Comparison of ENCODE assay signal across 8 cellular contexts in genomic region chr16:72561-73537, GRCh38. TPM values are rescaled to one million over a fixed set of nuclear protein-coding genes. Genes with fewer than 3 reads are reported as not detected.
DNase-seq lines count a peak whose midpoint lies in the region; ATAC-seq and TF ChIP-seq lines count a peak whose summit lies in the region.

A gene with protein sequence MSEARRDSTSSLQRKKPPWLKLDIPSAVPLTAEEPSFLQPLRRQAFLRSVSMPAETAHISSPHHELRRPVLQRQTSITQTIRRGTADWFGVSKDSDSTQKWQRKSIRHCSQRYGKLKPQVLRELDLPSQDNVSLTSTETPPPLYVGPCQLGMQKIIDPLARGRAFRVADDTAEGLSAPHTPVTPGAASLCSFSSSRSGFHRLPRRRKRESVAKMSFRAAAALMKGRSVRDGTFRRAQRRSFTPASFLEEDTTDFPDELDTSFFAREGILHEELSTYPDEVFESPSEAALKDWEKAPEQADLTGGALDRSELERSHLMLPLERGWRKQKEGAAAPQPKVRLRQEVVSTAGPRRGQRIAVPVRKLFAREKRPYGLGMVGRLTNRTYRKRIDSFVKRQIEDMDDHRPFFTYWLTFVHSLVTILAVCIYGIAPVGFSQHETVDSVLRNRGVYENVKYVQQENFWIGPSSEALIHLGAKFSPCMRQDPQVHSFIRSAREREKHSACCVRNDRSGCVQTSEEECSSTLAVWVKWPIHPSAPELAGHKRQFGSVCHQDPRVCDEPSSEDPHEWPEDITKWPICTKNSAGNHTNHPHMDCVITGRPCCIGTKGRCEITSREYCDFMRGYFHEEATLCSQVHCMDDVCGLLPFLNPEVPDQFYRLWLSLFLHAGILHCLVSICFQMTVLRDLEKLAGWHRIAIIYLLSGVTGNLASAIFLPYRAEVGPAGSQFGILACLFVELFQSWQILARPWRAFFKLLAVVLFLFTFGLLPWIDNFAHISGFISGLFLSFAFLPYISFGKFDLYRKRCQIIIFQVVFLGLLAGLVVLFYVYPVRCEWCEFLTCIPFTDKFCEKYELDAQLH (minus strand): TSS chr16:72631. CDS start chr16:65015, 7,616 bp downstream.

- TF ChIP-seq CTCF in endodermal cell (conservative IDR thresholded peaks at IDR 0.05) (no peak), tibial nerve (IDR thresholded peaks at IDR 0.05) (no peak)

- H3K9me3 Mint-ChIP-seq in endodermal cell, result no peaks in the 10 kb centered on the region
- H3K9me3 Mint-ChIP-seq in memory B cell, result no peaks in the 10 kb centered on the region

- peak within 1 kb of the TSS; percentile 81 for H3K4me3 Mint-ChIP-seq in endodermal cell
- H3K4me3 Mint-ChIP-seq in memory B cell, result peak within 1 kb of the TSS; percentile 72

- DNase-seq in DMS53 (lab: John Stamatoyannopoulos, UW) (peak; percentile 69), DMS53 treated with DMSO at 0.1 percent for 48 hours (lab: John Stamatoyannopoulos, UW; ENCODE audit: unreplicated experiment) (no peak), RPMI8226 (peak; percentile 51), endodermal cell (peak; percentile 92), memory B cell (ENCODE audit: low spot score in 2 of 2) (no peak), tibial nerve (ENCODE audit: low spot score in 2 of 2) (no peak)

- H3K36me3 Mint-ChIP-seq in endodermal cell (ENCODE audit: low read depth) (no peaks in the 10 kb centered on the region), memory B cell (no peaks in the 10 kb centered on the region)

- H3K9me3 ChIP-seq in endodermal cell (ENCODE audit: control insufficient read depth, low read length), result no peaks in the 10 kb centered on the region
- no peaks in the 10 kb centered on the region for H3K9me3 ChIP-seq in tibial nerve

- 25 to 61% methylated on average over 17 to 62 of the region's 62 CpGs for WGBS in endodermal cell (ENCODE audit: insufficient coverage in 1 of 2, insufficient read length in 1 of 2), 2 experiments
- WGBS in tibial nerve, 2 donors, result 37 to 40% methylated on average over 17 to 35 of the region's 62 CpGs

- no peaks in the 10 kb centered on the region for H3K36me3 ChIP-seq in endodermal cell (ENCODE audit: control insufficient read depth, insufficient read depth, low read length)
- H3K36me3 ChIP-seq in tibial nerve, result no peaks in the 10 kb centered on the region

- peak; percentile 35 to 67 for TF ChIP-seq POLR2A in tibial nerve (IDR thresholded peaks at IDR 0.05)

- H3K4me1 Mint-ChIP-seq in endodermal cell (peaks cover 53% of the 10 kb centered on the region), memory B cell (peaks cover 12% of the 10 kb centered on the region)

- TF ChIP-seq EP300 in tibial nerve (IDR thresholded peaks at IDR 0.05), result peak in 1 of 2 donors; percentile 49

- ATAC-seq in memory B cell (ENCODE audit: low read depth) (peak; percentile 39), GM18861 (IDR thresholded peaks at IDR 0.05; ENCODE audit: unreplicated experiment) (no peak), GM21367 (IDR thresholded peaks at IDR 0.05; ENCODE audit: unreplicated experiment) (no peak)

- H3K27ac Mint-ChIP-seq in endodermal cell (peak within 1 kb of the TSS; percentile 95), memory B cell (no peak within 1 kb of the TSS)

- H3K27ac ChIP-seq in endodermal cell (ENCODE audit: low read depth, low read length) (peak within 1 kb of the TSS; percentile 57), tibial nerve (peak within 1 kb of the TSS; percentile 91 to 99 (median 96))

- H3K4me1 ChIP-seq in endodermal cell (ENCODE audit: control insufficient read depth, insufficient read depth, low read length) (peaks cover 33% of the 10 kb centered on the region), tibial nerve (peaks cover 0 to 91% (median 81%) of the 10 kb centered on the region in 4 donors)

- peak within 1 kb of the TSS; percentile 71 for H3K9ac ChIP-seq in endodermal cell (ENCODE audit: extremely low read depth, low read length, poor library complexity, severe bottlenecking)

- no peaks in the 10 kb centered on the region for H3K27me3 ChIP-seq in endodermal cell (ENCODE audit: control insufficient read depth, insufficient read depth, low read length, poor library complexity, severe bottlenecking)
- H3K27me3 ChIP-seq in tibial nerve, result no peaks in the 10 kb centered on the region

- H3K27me3 Mint-ChIP-seq in endodermal cell (ENCODE audit: insufficient read depth), result no peaks in the 10 kb centered on the region
- peaks cover 7% of the 10 kb centered on the region for H3K27me3 Mint-ChIP-seq in memory B cell

- H3K4me3 ChIP-seq in endodermal cell (ENCODE audit: low read length) (peak within 1 kb of the TSS; percentile 92), tibial nerve (peak within 1 kb of the TSS; percentile 58 to 96 (median 70))

RNA-seq across cellular contexts. Expression of the gene that starts here (rescaled TPM):
- 10 to 100 TPM; 70.7 to 76.4 TPM for total RNA-seq in endodermal cell
- 44.3 TPM for polyA plus RNA-seq in endodermal cell (2013, experiment 1 of 2)
- 38.2 TPM for polyA plus RNA-seq in endodermal cell (2013, experiment 2 of 2)
- total RNA-seq in tibial nerve, result 100 to 1,000 TPM in 3 of 4 donors, 10 to 100 TPM in 1; 92.7 to 157 (median 137) TPM

Comparison
In these comparisons a context has a peak if more than half of its experiments do, and no peak if none do; other contexts are left out.
1. DNase-seq: peak in DMS53 (single experiment), RPMI8226 (single experiment) and endodermal cell (single experiment); none in DMS53 treated with DMSO at 0.1 percent for 48 hours (single experiment), memory B cell (0 of 2) and tibial nerve (0 of 2).